Comparison of ENCODE assay signal across 21 cellular contexts in genomic region chr13:102322211-102322610, GRCh38.
"Had no signal": no experiment of that assay in that cellular context is flagged by ENCODE, and none has a peak within 500 bp of the region (broad histone marks: within the 10 kb centered on the region; RNA-seq: fewer than 3 reads in every experiment).

No MANE protein-coding gene starts in this region.

- H3K4me1 ChIP-seq: uterus had no signal

- H3K4me3 ChIP-seq: left ventricle myocardium inferior, lung, ovary, right atrium auricular region, right lobe of liver, smooth muscle cell, tibial nerve, uterus had no signal

- H3K36me3 ChIP-seq: left ventricle myocardium inferior, ovary, right atrium auricular region, right lobe of liver, tibial nerve, uterus had no signal

- DNase-seq: islet precursor cell; left ventricle myocardium inferior; mesendoderm; naive B cell; natural killer cell; nephron progenitor cell; ovary; right lobe of liver; stimulated activated CD4-positive, alpha-beta T cell treated with anti-CD3 and anti-CD28 coated beads, Interleukin-1b, Interleukin-23, amount 100 ng/mL, for 48 hours; stimulated activated CD4-positive, alpha-beta T cell treated with anti-CD3 and anti-CD28 coated beads, Interleukin-2, amount 100 ng/mL, for 48 hours; stimulated activated CD4-positive, alpha-beta T cell treated with anti-CD3 and anti-CD28 coated beads, Interleukin-4, amount 100 ng/mL, for 4 hours; stimulated activated CD8-positive, alpha-beta memory T cell treated with anti-CD3 and anti-CD28 coated beads, Interleukin-4, amount 100 ng/mL, for 48 hours; stimulated activated naive CD4-positive, alpha-beta T cell treated with Interleukin-2 at 50 U/mL for 16 hours; stimulated activated naive CD8-positive, alpha-beta T cell treated with anti-CD3 and anti-CD28 coated beads, Interleukin-15, amount 100 ng/mL, for 72 hours; substantia nigra; uterus had no signal

- ATAC-seq: natural killer cell; right lobe of liver; stimulated activated memory B cell treated with anti-CD40 and anti-IgM and Interleukin-4, amounts not matched to agents 10 μg/mL and 1 μg/mL and 100 μg/mL, for 72 hours; stimulated activated naive CD8-positive, alpha-beta T cell treated with anti-CD3 and anti-CD28 coated beads, Interleukin-15, amount 100 ng/mL, for 72 hours had no signal

- H3K27me3 ChIP-seq: ovary, right atrium auricular region, right lobe of liver, tibial nerve, uterus had no signal

- H3K9me3 ChIP-seq: left ventricle myocardium inferior, ovary, right atrium auricular region, right lobe of liver, tibial nerve, uterus had no signal

- H3K27ac ChIP-seq: left ventricle myocardium inferior, ovary, right atrium auricular region, right lobe of liver, tibial nerve, uterus had no signal
